Comparison of ENCODE assay signal across 1 cellular context in genomic region chr18:11859282-11859797, GRCh38.
TF ChIP-seq lines count a peak whose summit lies in the region.

No MANE protein-coding gene starts in this region.

TF ChIP-seq in H1, 55 proteins besides CTCF, POLR2A, EP300 and RAD21:
- no peak for TF ChIP-seq FOSL1 (IDR thresholded peaks at IDR 0.05; ENCODE audit: insufficient read depth, low read depth, low read length)
- TF ChIP-seq SRF (IDR thresholded peaks at IDR 0.05; ENCODE audit: low read depth, low read length), result no peak
- TF ChIP-seq CBX8 (IDR thresholded peaks at IDR 0.05; ENCODE audit: borderline replicate concordance, low read depth, low read length), result no peak
- TF ChIP-seq MAFK (IDR thresholded peaks at IDR 0.05; ENCODE audit: low read depth, low read length), result no peak
- TF ChIP-seq SP4 (IDR thresholded peaks at IDR 0.05; ENCODE audit: low read length), result no peak
- no peak for TF ChIP-seq ZNF274 (IDR thresholded peaks at IDR 0.05; ENCODE audit: borderline replicate concordance, extremely low read depth, low read length)
- no peak for TF ChIP-seq KDM5A (IDR thresholded peaks at IDR 0.05; ENCODE audit: low read length)
- no peak for TF ChIP-seq SP2 (IDR thresholded peaks at IDR 0.05; ENCODE audit: low read length)
